In the genomic region with DNA sequence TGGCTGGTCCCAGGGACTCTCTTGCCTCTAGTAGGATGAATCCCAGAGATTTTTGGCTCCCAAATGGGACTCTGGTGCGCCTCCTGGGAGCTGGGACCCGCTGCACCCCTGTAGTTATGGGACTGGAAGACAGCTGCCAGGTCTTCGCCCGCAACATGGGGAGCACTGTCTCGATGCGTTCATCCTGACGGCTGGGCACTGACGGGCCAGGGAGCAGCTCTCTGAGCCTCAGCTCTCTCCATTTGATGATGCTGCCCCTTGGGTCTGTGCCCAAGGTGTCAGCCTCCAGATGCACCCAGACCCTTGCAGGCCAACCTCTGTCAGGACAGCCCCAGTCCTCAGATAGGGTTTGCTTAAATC, we compare ENCODE assay signal across 17 cellular contexts. TPM values are rescaled to one million over a fixed set of nuclear protein-coding genes. Genes with fewer than 3 reads are reported as not detected.
DNase-seq lines count a peak whose midpoint lies in the region; ATAC-seq and TF ChIP-seq lines count a peak whose summit lies in the region.
"Had no signal": no experiment of that assay in that cellular context is flagged by ENCODE, and none has a peak within 500 bp of the region (broad histone marks: within the 10 kb centered on the region; RNA-seq: fewer than 3 reads in every experiment).

No MANE protein-coding gene starts in this region.

- H3K36me3 ChIP-seq in right atrium auricular region, result no peaks in the 10 kb centered on the region
- H3K36me3 ChIP-seq in mesenchymal stem cell (ENCODE audit: control insufficient read depth in 1 of 2, insufficient read depth in 2 of 2, low read depth in 1 of 2, low read length in 2 of 2), result no peaks in the 10 kb centered on the region
- H3K36me3 ChIP-seq in skeletal muscle tissue (ENCODE audit: control insufficient read depth in 3 of 3, insufficient read depth in 3 of 3, low read length in 3 of 3), result no peaks in the 10 kb centered on the region
- H3K36me3 ChIP-seq: BE2C, brain microvascular endothelial cell, colonic mucosa had no signal

- no peaks in the 10 kb centered on the region for H3K9me3 ChIP-seq in right atrium auricular region
- no peaks in the 10 kb centered on the region for H3K9me3 ChIP-seq in mesenchymal stem cell (ENCODE audit: control insufficient read depth, low read length)
- no peaks in the 10 kb centered on the region for H3K9me3 ChIP-seq in skeletal muscle tissue (ENCODE audit: control insufficient read depth in 3 of 3, low read length in 3 of 3)
- H3K9me3 ChIP-seq: BE2C, colonic mucosa had no signal

- WGBS in mesenchymal stem cell, result 96% methylated on average over 8 of the region's 8 CpGs

- peak overlapping the region; percentile 5 for H4K8ac ChIP-seq in mesenchymal stem cell (ENCODE audit: low read length)

- DNase-seq in right atrium auricular region (ENCODE audit: low spot score) (no peak), left ventricle myocardium superior (no peak), mesenchymal stem cell (no peak), MV-4-11 (lab: John Stamatoyannopoulos, UW) (no peak), DMS79 (lab: John Stamatoyannopoulos, UW) (no peak)
- DNase-seq: activated CD4-positive, alpha-beta T cell treated with anti-CD3 and anti-CD28 coated beads, Interleukin-2, amount 50 U/mL, for 1 hour; activated effector memory CD4-positive, alpha-beta T cell treated with Interleukin-2 at 50 U/mL for 16 hours; BE2C; brain microvascular endothelial cell; colonic mucosa; KG1; NCI-H1694 treated with DMSO at 0.1 percent for 48 hours; NCI-H69; RPMI8226 had no signal

- H3K18ac ChIP-seq in mesenchymal stem cell (ENCODE audit: low read depth in 1 of 2, low read length in 2 of 2), result peak overlapping the region; percentile 85 to 93

- peak overlapping the region; percentile 86 for H3K9ac ChIP-seq in mesenchymal stem cell (ENCODE audit: low read length)
- H3K9ac ChIP-seq in skeletal muscle tissue (ENCODE audit: low read depth in 1 of 3, low read length in 3 of 3), result peak overlapping the region in 1 of 3 donors; percentile 80

- H3K4me3 ChIP-seq in right atrium auricular region, result no peak overlapping the region
- no peak overlapping the region for H3K4me3 ChIP-seq in mesenchymal stem cell (ENCODE audit: insufficient read depth in 1 of 2, low read depth in 1 of 2, low read length in 2 of 2)
- H3K4me3 ChIP-seq in skeletal muscle tissue (ENCODE audit: low read length in 3 of 3), result no peak overlapping the region
- H3K4me3 ChIP-seq: colonic mucosa had no signal

- H2BK15ac ChIP-seq in mesenchymal stem cell (ENCODE audit: low read depth, poor library complexity, severe bottlenecking), result peak overlapping the region; percentile 29

- H2AFZ ChIP-seq in mesenchymal stem cell (ENCODE audit: low read depth, low read length), result no peak overlapping the region

- peak overlapping the region; percentile 99 for H2BK120ac ChIP-seq in mesenchymal stem cell (ENCODE audit: low read depth, low read length)

- no peak overlapping the region for H2BK5ac ChIP-seq in mesenchymal stem cell (ENCODE audit: low read depth, low read length, poor library complexity, severe bottlenecking)

- H3K4me1 ChIP-seq in right atrium auricular region, result peaks cover 0 to 52% of the 10 kb centered on the region in 2 donors
- H3K4me1 ChIP-seq in mesenchymal stem cell (ENCODE audit: control insufficient read depth, insufficient read depth, low read depth, low read length), result peaks cover 35% of the 10 kb centered on the region
- H3K4me1 ChIP-seq in skeletal muscle tissue (ENCODE audit: control insufficient read depth in 3 of 3, insufficient read depth in 3 of 3, low read length in 3 of 3), result peaks cover 32 to 40% (median 33%) of the 10 kb centered on the region in 3 donors
- H3K4me1 ChIP-seq: colonic mucosa had no signal

- no peak for TF ChIP-seq CTCF in right atrium auricular region (IDR thresholded peaks at IDR 0.05)

- intact Hi-C loops in left ventricle myocardium superior (cut with micrococcal nuclease), result no loop called here

- no peak overlapping the region for H3K4me2 ChIP-seq in mesenchymal stem cell (ENCODE audit: low read length, poor library complexity, severe bottlenecking)

- H3K27ac ChIP-seq in right atrium auricular region (peak overlapping the region; percentile 84 to 88), mesenchymal stem cell (ENCODE audit: low read length, poor library complexity, severe bottlenecking) (no peak overlapping the region), skeletal muscle tissue (ENCODE audit: low read depth, low read length) (peak overlapping the region; percentile 96)

- H3K79me1 ChIP-seq in mesenchymal stem cell (replicated peaks; ENCODE audit: low read length, poor library complexity, severe bottlenecking), result no peaks in the 10 kb centered on the region

- no peak for ATAC-seq in left ventricle myocardium superior
- ATAC-seq in GM18511 (IDR thresholded peaks at IDR 0.05; ENCODE audit: unreplicated experiment), result no peak
- ATAC-seq in HG03469 (IDR thresholded peaks at IDR 0.05; ENCODE audit: unreplicated experiment), result no peak

- H3K14ac ChIP-seq in mesenchymal stem cell (ENCODE audit: low read length in 2 of 2), result no peak overlapping the region

- H3K4ac ChIP-seq in mesenchymal stem cell (ENCODE audit: low read depth in 1 of 2, low read length in 2 of 2), result peak overlapping the region; percentile 16 to 93

- H3K23ac ChIP-seq in mesenchymal stem cell (ENCODE audit: low read length in 2 of 2), result no peak overlapping the region

- H3K27me3 ChIP-seq in right atrium auricular region, result no peaks in the 10 kb centered on the region
- H3K27me3 ChIP-seq in mesenchymal stem cell (ENCODE audit: control insufficient read depth in 1 of 2, insufficient read depth in 1 of 2, low read length in 2 of 2), result no peaks in the 10 kb centered on the region
- H3K27me3 ChIP-seq in skeletal muscle tissue (ENCODE audit: control insufficient read depth in 3 of 3, insufficient read depth in 3 of 3, low read length in 3 of 3), result no peaks in the 10 kb centered on the region
- H3K27me3 ChIP-seq: BE2C, brain microvascular endothelial cell had no signal

- peak overlapping the region; percentile 67 for H4K91ac ChIP-seq in mesenchymal stem cell (ENCODE audit: low read length)

- peak overlapping the region; percentile 83 for H2AK5ac ChIP-seq in mesenchymal stem cell (ENCODE audit: low read length, severe bottlenecking)

- peak overlapping the region; percentile 71 to 99 for H2BK12ac ChIP-seq in mesenchymal stem cell (ENCODE audit: low read length in 2 of 2)

RNA-seq across cellular contexts. Expression of a gene that starts 9.3 kb away (rescaled TPM):
- 1 to 10 TPM; 2.0 to 2.9 TPM for total RNA-seq in right atrium auricular region
- total RNA-seq in left ventricle myocardium superior, result 2.3 TPM
- polyA plus RNA-seq in mesenchymal stem cell (2013, experiment 1 of 2), result 200 TPM
- polyA plus RNA-seq in mesenchymal stem cell (2013, experiment 2 of 2), result 202 TPM
- total RNA-seq in skeletal muscle tissue, result 6.8 TPM
